19 cellular contexts compared by ENCODE assay signal in the genomic region with DNA sequence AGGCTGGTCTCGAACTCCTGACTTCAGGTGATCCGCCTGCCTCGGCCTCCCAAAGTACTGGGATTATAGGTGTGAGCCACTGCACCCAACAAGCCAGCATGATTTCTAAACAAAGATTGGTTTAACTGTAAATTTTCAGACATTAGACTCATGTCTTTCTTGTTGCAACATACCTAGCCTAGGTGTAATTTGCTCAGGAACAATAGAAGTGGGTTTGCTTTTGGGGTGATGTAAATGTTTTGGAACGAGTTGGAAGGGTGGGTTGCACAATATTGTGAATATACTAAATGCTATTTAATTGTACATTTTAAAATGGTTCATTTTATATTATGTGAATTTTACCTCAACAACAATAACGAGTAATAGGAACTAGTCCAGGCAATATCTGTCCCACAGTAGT. TPM values are rescaled to one million over a fixed set of nuclear protein-coding genes. Genes with fewer than 3 reads are reported as not detected.
DNase-seq lines count a peak whose midpoint lies in the region; ATAC-seq and TF ChIP-seq lines count a peak whose summit lies in the region.
"Had no signal": no experiment of that assay in that cellular context is flagged by ENCODE, and none has a peak within 500 bp of the region (broad histone marks: within the 10 kb centered on the region; RNA-seq: fewer than 3 reads in every experiment).

No MANE protein-coding gene starts in this region.

- no peaks in the 10 kb centered on the region for H3K79me2 ChIP-seq in mammary epithelial cell (ENCODE audit: insufficient read depth, low read length)

- H3K4me1 ChIP-seq in mammary epithelial cell (ENCODE audit: insufficient read depth, low read length) = peaks cover 3% of the 10 kb centered on the region
- H3K4me1 ChIP-seq: HAP-1 had no signal

- no peak for ATAC-seq in activated naive CD8-positive, alpha-beta T cell treated with anti-CD3 and anti-CD28 coated beads, Interleukin-2, amount 50 U/mL, for 24 hours
- ATAC-seq in HG03460 (IDR thresholded peaks at IDR 0.05; ENCODE audit: unreplicated experiment) (no peak), HG02678 (IDR thresholded peaks at IDR 0.05; ENCODE audit: unreplicated experiment) (no peak)
- ATAC-seq: Right ventricle myocardium inferior had no signal

- no peak overlapping the region for H3K4me3 ChIP-seq in mammary epithelial cell (replicated peaks in 1 of 3; ENCODE audit: insufficient read depth in 1 of 3, low read depth in 2 of 3, low read length in 3 of 3)
- H3K4me3 ChIP-seq: HAP-1, PC-9 had no signal

- no peaks in the 10 kb centered on the region for H3K27me3 ChIP-seq in mammary epithelial cell (ENCODE audit: insufficient read depth, low read length)

- H3K4me2 ChIP-seq in mammary epithelial cell (ENCODE audit: insufficient read depth, low read depth, low read length) = no peak overlapping the region
- H3K4me2 ChIP-seq: KMS-11, PC-9 had no signal

- H3K9ac ChIP-seq in mammary epithelial cell (ENCODE audit: insufficient read depth, low read length) = no peak overlapping the region
- H3K9ac ChIP-seq: KMS-11 had no signal

- no peaks in the 10 kb centered on the region for H3K9me3 Mint-ChIP-seq in activated naive CD8-positive, alpha-beta T cell treated with anti-CD3 and anti-CD28 coated beads, Interleukin-2, amount 50 U/mL, for 24 hours
- H3K9me3 Mint-ChIP-seq in activated naive CD8-positive, alpha-beta T cell treated with anti-CD3 and anti-CD28 coated beads for 36 hours = no peaks in the 10 kb centered on the region

- H3K27ac Mint-ChIP-seq in activated naive CD8-positive, alpha-beta T cell treated with anti-CD3 and anti-CD28 coated beads, Interleukin-2, amount 50 U/mL, for 24 hours = peak overlapping the region; percentile 30
- H3K27ac Mint-ChIP-seq in activated naive CD8-positive, alpha-beta T cell treated with anti-CD3 and anti-CD28 coated beads for 36 hours = no peak overlapping the region

- dilution Hi-C loops in mammary epithelial cell (cut with HindIII; ENCODE audit: low sequenced_read_pairs) = no loop called here

- H3K4me1 Mint-ChIP-seq in activated naive CD8-positive, alpha-beta T cell treated with anti-CD3 and anti-CD28 coated beads, Interleukin-2, amount 50 U/mL, for 24 hours = peaks cover 51% of the 10 kb centered on the region
- peaks cover 15% of the 10 kb centered on the region for H3K4me1 Mint-ChIP-seq in activated naive CD8-positive, alpha-beta T cell treated with anti-CD3 and anti-CD28 coated beads for 36 hours

- no peaks in the 10 kb centered on the region for H3K36me3 ChIP-seq in mammary epithelial cell (ENCODE audit: insufficient read depth, low read length)
- H3K36me3 ChIP-seq: HAP-1 had no signal

- POLR2A ChIA-PET in RWPE1 (lab: Yijun Ruan, JAX; ENCODE audit: low non-redundant PET) = no interaction called here

- peaks cover 2% of the 10 kb centered on the region for H3K27me3 Mint-ChIP-seq in activated naive CD8-positive, alpha-beta T cell treated with anti-CD3 and anti-CD28 coated beads, Interleukin-2, amount 50 U/mL, for 24 hours
- no peaks in the 10 kb centered on the region for H3K27me3 Mint-ChIP-seq in activated naive CD8-positive, alpha-beta T cell treated with anti-CD3 and anti-CD28 coated beads for 36 hours

- no peaks in the 10 kb centered on the region for H4K20me1 ChIP-seq in mammary epithelial cell (ENCODE audit: insufficient read depth, low read length)

- 38% methylated on average over 5 of the region's 5 CpGs for WGBS in mammary epithelial cell (ENCODE audit: low coverage, missing lambda C conversion rate)

- no TSS peak for BruUV-seq in mammary epithelial cell (replicated peaks; lab: Mats Ljungman, UMichigan)

- H3K36me3 Mint-ChIP-seq in activated naive CD8-positive, alpha-beta T cell treated with anti-CD3 and anti-CD28 coated beads, Interleukin-2, amount 50 U/mL, for 24 hours (ENCODE audit: low read depth) = peaks cover 12% of the 10 kb centered on the region
- H3K36me3 Mint-ChIP-seq in activated naive CD8-positive, alpha-beta T cell treated with anti-CD3 and anti-CD28 coated beads for 36 hours = peaks cover 2% of the 10 kb centered on the region

- CTCF ChIA-PET in RWPE1 (lab: Yijun Ruan, JAX) (no interaction called here), mammary epithelial cell (lab: Charles Lee; ENCODE audit: low non-redundant PET) (no interaction called here)

- TF ChIP-seq CTCF in RWPE1 (conservative IDR thresholded peaks at IDR 0.05; ENCODE audit: low read depth) (no peak), mammary epithelial cell (conservative IDR thresholded peaks at IDR 0.05 in 1 of 2, IDR thresholded peaks at IDR 0.05 in 1 of 2; ENCODE audit: extremely low read depth in 1 of 2, insufficient read depth in 1 of 2, low read depth in 1 of 2, low read length in 2 of 2) (no peak)

- DNase-seq in activated naive CD8-positive, alpha-beta T cell treated with anti-CD3 and anti-CD28 coated beads, Interleukin-2, amount 50 U/mL, for 24 hours = no peak
- no peak for DNase-seq in activated naive CD8-positive, alpha-beta T cell treated with anti-CD3 and anti-CD28 coated beads for 36 hours
- DNase-seq in RWPE1 (ENCODE audit: low spot score) = no peak
- peak; percentile 78 for DNase-seq in mammary epithelial cell
- DNase-seq in renal cortical epithelial cell (ENCODE audit: low read depth) = peak; percentile 22
- DNase-seq: Caco-2, DMS153, NCI-H1092, NCI-H2081 treated with DMSO at 0.1 percent for 48 hours, NCI-H510A, NCI-H774, PC-9 had no signal

- H3K9me3 ChIP-seq in mammary epithelial cell (replicated peaks; ENCODE audit: insufficient read depth, low read length) = no peaks in the 10 kb centered on the region
- H3K9me3 ChIP-seq: Caco-2, HAP-1 had no signal

- in situ Hi-C loops in mammary epithelial cell (cut with MboI; ENCODE audit: low sequenced_read_pairs in 2 of 2) = no loop called here

- intact Hi-C loops in mammary epithelial cell (cut with micrococcal nuclease) = no loop called here

- no peak overlapping the region for H3K4me3 Mint-ChIP-seq in activated naive CD8-positive, alpha-beta T cell treated with anti-CD3 and anti-CD28 coated beads, Interleukin-2, amount 50 U/mL, for 24 hours
- H3K4me3 Mint-ChIP-seq in activated naive CD8-positive, alpha-beta T cell treated with anti-CD3 and anti-CD28 coated beads for 36 hours = no peak overlapping the region

- no peak overlapping the region for H2AFZ ChIP-seq in mammary epithelial cell (ENCODE audit: low read depth, low read length)
- H2AFZ ChIP-seq: PC-9 had no signal

- H3K27ac ChIP-seq in RWPE1 = peak overlapping the region; percentile 37; the same call in 1 of the 2 replicates
- H3K27ac ChIP-seq in mammary epithelial cell (ENCODE audit: insufficient read depth, low read depth, low read length) = no peak overlapping the region
- H3K27ac ChIP-seq: C4-2B, KMS-11, PC-9 had no signal

RNA-seq across cellular contexts. Expression of a gene that starts 7.1 kb away (rescaled TPM):
- total RNA-seq in activated naive CD8-positive, alpha-beta T cell treated with anti-CD3 and anti-CD28 coated beads for 36 hours = 1 to 10 TPM; 8.1 to 8.8 TPM
- total RNA-seq in mammary epithelial cell (not detected), renal cortical epithelial cell (not detected in 2 replicates)
- not detected for polyA plus RNA-seq in mammary epithelial cell
- not detected for polyA minus RNA-seq in mammary epithelial cell
- total RNA-seq: Caco-2, M059J, PC-9 had no signal

Comparison
In these comparisons a context has a peak if more than half of its experiments do, and no peak if none do; other contexts are left out.
1. DNase-seq: peak in mammary epithelial cell (single experiment) and renal cortical epithelial cell (single experiment); none in activated naive CD8-positive, alpha-beta T cell treated with anti-CD3 and anti-CD28 coated beads, Interleukin-2, amount 50 U/mL, for 24 hours (single experiment), activated naive CD8-positive, alpha-beta T cell treated with anti-CD3 and anti-CD28 coated beads for 36 hours (single experiment) and RWPE1 (single experiment).